8 cellular contexts compared by ENCODE assay signal in the genomic region with DNA sequence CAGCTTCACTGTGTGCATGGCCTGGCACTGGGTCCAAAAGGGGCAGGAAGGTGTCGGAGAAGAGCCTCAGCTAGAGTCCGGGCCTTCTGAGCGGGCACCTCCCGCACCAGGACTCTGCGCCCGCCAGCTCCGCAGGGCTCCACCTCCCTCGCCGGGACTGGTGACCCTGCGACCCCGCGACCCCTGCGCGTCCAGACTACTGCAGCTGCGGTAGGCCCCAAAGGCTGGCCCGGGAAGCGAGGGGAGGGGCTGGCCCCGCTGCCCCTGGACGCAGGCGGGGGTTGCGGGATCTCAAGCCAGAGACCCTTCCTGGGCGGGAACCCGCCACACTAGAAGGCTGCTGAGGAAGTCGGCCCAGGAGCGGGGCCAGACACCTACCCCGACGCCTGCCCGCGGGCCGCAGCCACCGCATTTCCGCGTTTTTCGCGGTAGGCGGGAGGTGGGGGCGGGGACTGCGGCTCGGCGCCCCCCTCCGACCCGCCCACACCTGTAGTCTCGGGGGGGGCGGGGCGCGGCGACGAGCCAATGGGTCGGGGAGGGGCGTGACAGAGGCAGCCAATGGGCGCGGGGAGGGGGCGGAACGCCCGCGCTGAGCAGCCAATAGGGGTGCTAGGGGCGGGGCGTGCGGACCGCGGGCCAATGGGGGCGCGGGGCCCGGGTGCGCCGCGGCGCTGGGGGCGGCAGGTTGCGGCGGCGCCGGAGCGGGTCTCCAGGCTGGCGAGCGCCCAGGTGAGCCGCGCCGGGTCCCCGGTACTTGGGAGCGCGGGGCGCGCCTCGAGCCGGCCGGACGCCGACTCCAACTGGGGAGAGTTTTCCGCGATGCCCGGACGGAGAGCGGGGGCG. TPM values are rescaled to one million over a fixed set of nuclear protein-coding genes. Genes with fewer than 3 reads are reported as not detected.
DNase-seq lines count a peak whose midpoint lies in the region; FAIRE-seq and TF ChIP-seq lines count a peak whose summit lies in the region.

Gene LMNTD2 (minus strand): TSS at position 434 of the 843 bp plus-strand sequence. CDS start 22 bp downstream, at position 412.
Gene RASSF7 (plus strand): TSS at position 666 of the 843 bp plus-strand sequence. CDS start 799 bp downstream, outside the sequence.

- peak within 1 kb of the TSS; percentile 93 for H3K27ac ChIP-seq in epithelial cell of prostate

- peak; percentile 95 for FAIRE-seq in HTR-8/SVneo (lab: Jason Lieb, UNC)

- DNase-seq in COLO668 (lab: John Stamatoyannopoulos, UW; ENCODE audit: unreplicated experiment): peak; percentile 87
- peak; percentile 100 for DNase-seq in GM20000 (ENCODE audit: low spot score)
- peak; percentile 94 for DNase-seq in HTR-8/SVneo (ENCODE audit: insufficient read length, low spot score)
- peak; percentile 82 for DNase-seq in NT2/D1 (ENCODE audit: low read depth, low spot score)
- DNase-seq in activated CD8-positive, alpha-beta memory T cell treated with anti-CD3 and anti-CD28 coated beads, Interleukin-2, amount 50 U/mL, for 48 hours: peak; percentile 98
- DNase-seq in epithelial cell of prostate (ENCODE audit: low read depth, low spot score): no peak
- peak; percentile 95 for DNase-seq in mucosa of gallbladder (ENCODE audit: low spot score)
- peak; percentile 90 to 93 for DNase-seq in stimulated activated CD8-positive, alpha-beta memory T cell treated with anti-CD3 and anti-CD28 coated beads, Interleukin-4, amount 100 ng/mL, for 1 hour (ENCODE audit: low read depth in 2 of 2, low spot score in 1 of 2)

- H3K9me3 ChIP-seq in NT2/D1 (ENCODE audit: insufficient read depth, low read length): no peaks in the 10 kb centered on the region

- H3K4me1 ChIP-seq in NT2/D1 (ENCODE audit: insufficient read depth, insufficient read length): peaks cover 39% of the 10 kb centered on the region

- H3K4me3 ChIP-seq in NT2/D1 (ENCODE audit: insufficient read length, low read depth): peak within 1 kb of the TSS; percentile 87

- H3K27me3 ChIP-seq in NT2/D1 (ENCODE audit: insufficient read depth, insufficient read length): peaks cover 31% of the 10 kb centered on the region

- H3K9ac ChIP-seq in NT2/D1 (ENCODE audit: insufficient read length, low read depth): peak within 1 kb of the TSS; percentile 94

- peaks cover 29% of the 10 kb centered on the region for H3K36me3 ChIP-seq in NT2/D1 (ENCODE audit: insufficient read depth, insufficient read length, low read length)

- no peak for TF ChIP-seq CTCF in GM20000 (IDR thresholded peaks at IDR 0.05; ENCODE audit: extremely low read depth, missing control alignments)

RNA-seq across cellular contexts. Expression of gene LMNTD2, which starts in this region (rescaled TPM):
- total RNA-seq in mucosa of gallbladder: 7.5 TPM

RNA-seq across cellular contexts. Expression of gene RASSF7, which starts in this region (rescaled TPM):
- total RNA-seq in mucosa of gallbladder: 179 TPM
